Comparison of ENCODE assay signal across 1 cellular context in the genomic region with DNA sequence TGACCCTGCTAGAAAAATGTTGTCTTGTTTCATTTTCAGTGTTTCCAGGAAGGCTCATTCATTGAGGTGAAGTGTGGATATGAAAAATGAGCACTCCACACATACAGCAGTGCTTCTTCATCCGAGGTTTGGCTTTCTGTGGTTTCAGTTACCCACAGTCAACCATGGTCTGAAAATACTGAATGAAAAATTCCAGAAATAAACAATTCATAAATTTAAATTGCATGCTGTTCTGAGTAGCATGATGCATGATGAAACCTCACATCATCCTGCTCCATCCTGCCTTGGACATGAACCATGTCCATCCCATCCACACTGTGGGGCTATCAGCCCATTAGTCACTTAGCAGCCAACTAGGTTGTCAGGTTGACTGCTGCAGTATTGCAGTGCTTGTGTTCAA.
TF ChIP-seq lines count a peak whose summit lies in the region.

No MANE protein-coding gene starts in this region.

TF ChIP-seq in K562, 482 proteins besides CTCF, POLR2A, EP300 and RAD21:
- TF ChIP-seq, protein P1, sequence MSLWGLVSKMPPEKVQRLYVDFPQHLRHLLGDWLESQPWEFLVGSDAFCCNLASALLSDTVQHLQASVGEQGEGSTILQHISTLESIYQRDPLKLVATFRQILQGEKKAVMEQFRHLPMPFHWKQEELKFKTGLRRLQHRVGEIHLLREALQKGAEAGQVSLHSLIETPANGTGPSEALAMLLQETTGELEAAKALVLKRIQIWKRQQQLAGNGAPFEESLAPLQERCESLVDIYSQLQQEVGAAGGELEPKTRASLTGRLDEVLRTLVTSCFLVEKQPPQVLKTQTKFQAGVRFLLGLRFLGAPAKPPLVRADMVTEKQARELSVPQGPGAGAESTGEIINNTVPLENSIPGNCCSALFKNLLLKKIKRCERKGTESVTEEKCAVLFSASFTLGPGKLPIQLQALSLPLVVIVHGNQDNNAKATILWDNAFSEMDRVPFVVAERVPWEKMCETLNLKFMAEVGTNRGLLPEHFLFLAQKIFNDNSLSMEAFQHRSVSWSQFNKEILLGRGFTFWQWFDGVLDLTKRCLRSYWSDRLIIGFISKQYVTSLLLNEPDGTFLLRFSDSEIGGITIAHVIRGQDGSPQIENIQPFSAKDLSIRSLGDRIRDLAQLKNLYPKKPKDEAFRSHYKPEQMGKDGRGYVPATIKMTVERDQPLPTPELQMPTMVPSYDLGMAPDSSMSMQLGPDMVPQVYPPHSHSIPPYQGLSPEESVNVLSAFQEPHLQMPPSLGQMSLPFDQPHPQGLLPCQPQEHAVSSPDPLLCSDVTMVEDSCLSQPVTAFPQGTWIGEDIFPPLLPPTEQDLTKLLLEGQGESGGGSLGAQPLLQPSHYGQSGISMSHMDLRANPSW (CRISPR knock-in tag; IDR thresholded peaks at IDR 0.05), result no peak
- TF ChIP-seq ZNF408 (CRISPR knock-in tag; IDR thresholded peaks at IDR 0.05; ENCODE audit: low read depth) (no peak), KLF13 (tag; IDR thresholded peaks at IDR 0.05; ENCODE audit: borderline replicate concordance, low read depth) (no peak), CTBP1 (IDR thresholded peaks at IDR 0.05; ENCODE audit: borderline replicate concordance) (peak; percentile 73), RCOR1 (IDR thresholded peaks at IDR 0.05; ENCODE audit: borderline replicate concordance in 1 of 2, low read depth in 2 of 2, low read length in 2 of 2) (peak in 1 of 2 experiments; percentile 36; a peak in 1 of 4 replicates), CEBPG (CRISPR knock-in tag; IDR thresholded peaks at IDR 0.05) (no peak), CEBPG (tag; conservative IDR thresholded peaks at IDR 0.05 in 1 of 2, IDR thresholded peaks at IDR 0.05 in 1 of 2) (peak in 1 of 2 experiments; percentile 88; a peak in 2 of 4 replicates), ATF7 (IDR thresholded peaks at IDR 0.05) (0 out of 2 replicates have a peak, but pooled peaks have one; percentile 20), ZNF766 (CRISPR knock-in tag; conservative IDR thresholded peaks at IDR 0.05) (0 out of 2 replicates have a peak, but pooled peaks have one; percentile 53), MECOM (CRISPR knock-in tag; IDR thresholded peaks at IDR 0.05) (0 out of 2 replicates have a peak, but pooled peaks have one; percentile 10), EP400 (IDR thresholded peaks at IDR 0.05) (peak; percentile 63), POLR2B (IDR thresholded peaks at IDR 0.05; ENCODE audit: low read depth, partially characterized antibody) (no peak), MYC (IDR thresholded peaks at IDR 0.05; ENCODE audit: low read depth, low read length) (peak; percentile 83), MYC (CRISPR knock-in tag; IDR thresholded peaks at IDR 0.05; ENCODE audit: borderline replicate concordance, low read depth) (no peak)
- TF ChIP-seq, protein P2, sequence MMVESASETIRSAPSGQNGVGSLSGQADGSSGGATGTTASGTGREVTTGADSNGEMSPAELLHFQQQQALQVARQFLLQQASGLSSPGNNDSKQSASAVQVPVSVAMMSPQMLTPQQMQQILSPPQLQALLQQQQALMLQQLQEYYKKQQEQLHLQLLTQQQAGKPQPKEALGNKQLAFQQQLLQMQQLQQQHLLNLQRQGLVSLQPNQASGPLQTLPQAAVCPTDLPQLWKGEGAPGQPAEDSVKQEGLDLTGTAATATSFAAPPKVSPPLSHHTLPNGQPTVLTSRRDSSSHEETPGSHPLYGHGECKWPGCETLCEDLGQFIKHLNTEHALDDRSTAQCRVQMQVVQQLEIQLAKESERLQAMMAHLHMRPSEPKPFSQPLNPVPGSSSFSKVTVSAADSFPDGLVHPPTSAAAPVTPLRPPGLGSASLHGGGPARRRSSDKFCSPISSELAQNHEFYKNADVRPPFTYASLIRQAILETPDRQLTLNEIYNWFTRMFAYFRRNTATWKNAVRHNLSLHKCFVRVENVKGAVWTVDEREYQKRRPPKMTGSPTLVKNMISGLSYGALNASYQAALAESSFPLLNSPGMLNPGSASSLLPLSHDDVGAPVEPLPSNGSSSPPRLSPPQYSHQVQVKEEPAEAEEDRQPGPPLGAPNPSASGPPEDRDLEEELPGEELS (CRISPR knock-in tag; IDR thresholded peaks at IDR 0.05; ENCODE audit: borderline replicate concordance), result no peak
- TF ChIP-seq, protein P3, sequence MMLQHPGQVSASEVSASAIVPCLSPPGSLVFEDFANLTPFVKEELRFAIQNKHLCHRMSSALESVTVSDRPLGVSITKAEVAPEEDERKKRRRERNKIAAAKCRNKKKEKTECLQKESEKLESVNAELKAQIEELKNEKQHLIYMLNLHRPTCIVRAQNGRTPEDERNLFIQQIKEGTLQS (IDR thresholded peaks at IDR 0.05), result peak; percentile 65; the same call in 1 of the 2 replicates
- TF ChIP-seq, protein P3 (CRISPR knock-in tag; conservative IDR thresholded peaks at IDR 0.05), result no peak
- TF ChIP-seq, protein P4, sequence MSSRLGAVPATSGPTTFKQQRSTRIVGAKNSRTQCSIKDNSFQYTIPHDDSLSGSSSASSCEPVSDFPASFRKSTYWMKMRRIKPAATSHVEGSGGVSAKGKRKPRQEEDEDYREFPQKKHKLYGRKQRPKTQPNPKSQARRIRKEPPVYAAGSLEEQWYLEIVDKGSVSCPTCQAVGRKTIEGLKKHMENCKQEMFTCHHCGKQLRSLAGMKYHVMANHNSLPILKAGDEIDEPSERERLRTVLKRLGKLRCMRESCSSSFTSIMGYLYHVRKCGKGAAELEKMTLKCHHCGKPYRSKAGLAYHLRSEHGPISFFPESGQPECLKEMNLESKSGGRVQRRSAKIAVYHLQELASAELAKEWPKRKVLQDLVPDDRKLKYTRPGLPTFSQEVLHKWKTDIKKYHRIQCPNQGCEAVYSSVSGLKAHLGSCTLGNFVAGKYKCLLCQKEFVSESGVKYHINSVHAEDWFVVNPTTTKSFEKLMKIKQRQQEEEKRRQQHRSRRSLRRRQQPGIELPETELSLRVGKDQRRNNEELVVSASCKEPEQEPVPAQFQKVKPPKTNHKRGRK (tag; IDR thresholded peaks at IDR 0.05), result no peak
- TF ChIP-seq, protein P5, sequence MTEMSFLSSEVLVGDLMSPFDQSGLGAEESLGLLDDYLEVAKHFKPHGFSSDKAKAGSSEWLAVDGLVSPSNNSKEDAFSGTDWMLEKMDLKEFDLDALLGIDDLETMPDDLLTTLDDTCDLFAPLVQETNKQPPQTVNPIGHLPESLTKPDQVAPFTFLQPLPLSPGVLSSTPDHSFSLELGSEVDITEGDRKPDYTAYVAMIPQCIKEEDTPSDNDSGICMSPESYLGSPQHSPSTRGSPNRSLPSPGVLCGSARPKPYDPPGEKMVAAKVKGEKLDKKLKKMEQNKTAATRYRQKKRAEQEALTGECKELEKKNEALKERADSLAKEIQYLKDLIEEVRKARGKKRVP (CRISPR knock-in tag; IDR thresholded peaks at IDR 0.05), result peak; percentile 28; the same call in 1 of the 2 replicates
TF ChIP-seq in K562: peak in this region for 10.
